20 cellular contexts compared by ENCODE assay signal in genomic region chr22:44332946-44333345, GRCh38. TPM values are rescaled to one million over a fixed set of nuclear protein-coding genes. Genes with fewer than 3 reads are reported as not detected.
DNase-seq lines count a peak whose midpoint lies in the region; ATAC-seq, FAIRE-seq and TF ChIP-seq lines count a peak whose summit lies in the region.
"Had no signal": no experiment of that assay in that cellular context is flagged by ENCODE, and none has a peak within 500 bp of the region (broad histone marks: within the 10 kb centered on the region; RNA-seq: fewer than 3 reads in every experiment).

No MANE protein-coding gene starts in this region.

- H3K9ac ChIP-seq in DND-41 (ENCODE audit: low read depth, low read length) (no peak overlapping the region), H9 (ENCODE audit: extremely low read depth, insufficient read length, low read length) (no peak overlapping the region), neural progenitor cell (no peak overlapping the region)
- H3K9ac ChIP-seq: BLaER1 had no signal

- H2BK5ac ChIP-seq in H9 (ENCODE audit: insufficient read length, low read length), result no peak overlapping the region

- no peak overlapping the region for H2BK12ac ChIP-seq in H9 (ENCODE audit: insufficient read length, low read depth, low read length)

- no peaks in the 10 kb centered on the region for H3K27me3 ChIP-seq in DND-41 (ENCODE audit: insufficient read depth, low read length, poor library complexity)
- H3K27me3 ChIP-seq in H9 (ENCODE audit: insufficient read depth, low read length), result peaks cover 11% of the 10 kb centered on the region; the same call in 1 of the 2 replicates
- H3K27me3 ChIP-seq in bronchial epithelial cell (ENCODE audit: control insufficient read depth, insufficient read depth, low read length), result peaks cover 17% of the 10 kb centered on the region
- peaks cover 63% of the 10 kb centered on the region for H3K27me3 ChIP-seq in neural progenitor cell
- peaks cover 0 to 7% of the 10 kb centered on the region in 2 donors for H3K27me3 ChIP-seq in right atrium auricular region
- H3K27me3 ChIP-seq: MG63, SJCRH30 had no signal

- no peak overlapping the region for H3K23ac ChIP-seq in H9 (ENCODE audit: insufficient read length, low read depth, low read length)

- FAIRE-seq in bronchial epithelial cell (lab: Jason Lieb, UNC), result peak; percentile 43
- FAIRE-seq: G401.6, GM12892, K562 had no signal

- H3K4me2 ChIP-seq in DND-41 (ENCODE audit: insufficient read depth, low read length) (no peak overlapping the region), H9 (ENCODE audit: insufficient read depth, insufficient read length, low read length) (no peak overlapping the region), neural progenitor cell (no peak overlapping the region)

- H2AFZ ChIP-seq in DND-41 (ENCODE audit: low read depth, low read length) (no peak overlapping the region), H9 (ENCODE audit: low read length) (no peak overlapping the region), neural progenitor cell (replicated peaks) (no peak overlapping the region)

- WGBS in H9 (ENCODE audit: extremely low coverage, insufficient read length, low lambda C conversion rate), result no CpG with 5 or more reads among the region's 8 CpGs

- H2BK20ac ChIP-seq in H9 (ENCODE audit: low read depth, low read length, poor library complexity, severe bottlenecking), result no peak overlapping the region

- no peak overlapping the region for H2AK5ac ChIP-seq in H9 (ENCODE audit: insufficient read length, low read length)

- H3K9me3 ChIP-seq in DND-41 (ENCODE audit: insufficient read depth, low read length, severe bottlenecking), result no peaks in the 10 kb centered on the region
- H3K9me3 ChIP-seq in H9 (ENCODE audit: control insufficient read depth, low read depth, low read length), result no peaks in the 10 kb centered on the region
- H3K9me3 ChIP-seq in neural progenitor cell (ENCODE audit: low read depth), result no peaks in the 10 kb centered on the region
- no peaks in the 10 kb centered on the region for H3K9me3 ChIP-seq in right atrium auricular region
- H3K9me3 ChIP-seq: BLaER1, Caco-2, MG63, Peyer's patch, SJCRH30 had no signal

- no peak overlapping the region for H3K27ac ChIP-seq in DND-41 (ENCODE audit: low read length)
- no peak overlapping the region for H3K27ac ChIP-seq in H9 (ENCODE audit: insufficient read length, low read depth, low read length)
- no peak overlapping the region for H3K27ac ChIP-seq in neural progenitor cell
- H3K27ac ChIP-seq in right atrium auricular region, result no peak overlapping the region
- H3K27ac ChIP-seq: BLaER1, Peyer's patch, SJCRH30 had no signal

- H3K14ac ChIP-seq in H9 (ENCODE audit: insufficient read depth, low read length), result no peak overlapping the region

- H3K36me3 Mint-ChIP-seq in H9 (ENCODE audit: insufficient read depth in 1 of 3, low read depth in 3 of 3), result no peaks in the 10 kb centered on the region
- no peaks in the 10 kb centered on the region for H3K36me3 Mint-ChIP-seq in neural progenitor cell

- H4K5ac ChIP-seq in H9 (ENCODE audit: insufficient read length, low read depth, low read length), result no peak overlapping the region

- peaks cover 19% of the 10 kb centered on the region for H3F3A ChIP-seq in neural progenitor cell (ENCODE audit: low read depth)

- H3T11ph ChIP-seq in H9 (ENCODE audit: low read length), result no peak overlapping the region

- no peak overlapping the region for H3K56ac ChIP-seq in H9 (ENCODE audit: insufficient read length, low read depth, low read length)

- H3K4me3 ChIP-seq in DND-41 (ENCODE audit: low read depth in 1 of 2, low read length in 2 of 2) (no peak overlapping the region), bronchial epithelial cell (ENCODE audit: low read depth, low read length) (no peak overlapping the region), neural progenitor cell (no peak overlapping the region), right atrium auricular region (no peak overlapping the region)
- H3K4me3 ChIP-seq: K562, Peyer's patch, SJCRH30 had no signal

- H4K20me1 ChIP-seq in DND-41 (ENCODE audit: insufficient read depth, low read length) (peaks cover 11% of the 10 kb centered on the region; the same call in 1 of the 2 replicates), H9 (ENCODE audit: control insufficient read depth, insufficient read depth, insufficient read length) (no peaks in the 10 kb centered on the region), neural progenitor cell (ENCODE audit: low read depth) (peaks cover 12% of the 10 kb centered on the region)

- no peaks in the 10 kb centered on the region for H3K36me3 ChIP-seq in DND-41 (ENCODE audit: insufficient read depth, low read length)
- no peaks in the 10 kb centered on the region for H3K36me3 ChIP-seq in bronchial epithelial cell (ENCODE audit: control insufficient read depth, insufficient read depth, low read length)
- no peaks in the 10 kb centered on the region for H3K36me3 ChIP-seq in neural progenitor cell
- H3K36me3 ChIP-seq in right atrium auricular region, result no peaks in the 10 kb centered on the region
- H3K36me3 ChIP-seq: BLaER1, Peyer's patch, SJCRH30 had no signal

- peaks cover 10% of the 10 kb centered on the region for H3K23me2 ChIP-seq in H9 (ENCODE audit: insufficient read length, low read depth, low read length, poor library complexity, severe bottlenecking)

- H3K27ac Mint-ChIP-seq in H9 (no peak overlapping the region), neural progenitor cell (no peak overlapping the region)
- H3K27ac Mint-ChIP-seq: CD4-positive, alpha-beta T cell had no signal

- no peaks in the 10 kb centered on the region for H3K79me1 ChIP-seq in H9 (ENCODE audit: insufficient read depth, low read depth, low read length, poor library complexity, severe bottlenecking)

- no peak overlapping the region for H4K8ac ChIP-seq in H9 (replicated peaks; ENCODE audit: insufficient read length, low read depth, low read length)

- no peak overlapping the region for H3K4ac ChIP-seq in H9 (ENCODE audit: low read depth, low read length)

- peaks cover 22 to 23% of the 10 kb centered on the region in 2 experiments for H3K4me1 Mint-ChIP-seq in H9
- H3K4me1 Mint-ChIP-seq in neural progenitor cell, result peaks cover 26% of the 10 kb centered on the region

- no peak overlapping the region for H2BK120ac ChIP-seq in H9 (ENCODE audit: low read depth, low read length, poor library complexity, severe bottlenecking)

- TF ChIP-seq CTCF in DND-41 (IDR thresholded peaks at IDR 0.05; ENCODE audit: borderline replicate concordance, extremely low read depth, low read length, poor library complexity, severe bottlenecking) (no peak), H9 (conservative IDR thresholded peaks at IDR 0.05) (no peak), bronchial epithelial cell (IDR thresholded peaks at IDR 0.05; ENCODE audit: insufficient read depth, low read length, severe bottlenecking) (no peak), neural progenitor cell (IDR thresholded peaks at IDR 0.05) (no peak), right atrium auricular region (IDR thresholded peaks at IDR 0.05) (no peak)

- H3K79me2 ChIP-seq in DND-41 (ENCODE audit: insufficient read depth, low read length), result no peaks in the 10 kb centered on the region
- H3K79me2 ChIP-seq in H9 (ENCODE audit: insufficient read depth, low read length), result no peaks in the 10 kb centered on the region
- no peaks in the 10 kb centered on the region for H3K79me2 ChIP-seq in neural progenitor cell (ENCODE audit: low read depth)

- H4K91ac ChIP-seq in H9 (ENCODE audit: insufficient read length, low read depth, low read length), result no peak overlapping the region

- no peaks in the 10 kb centered on the region for H3K4me1 ChIP-seq in DND-41 (ENCODE audit: insufficient read depth, low read length)
- H3K4me1 ChIP-seq in H9 (ENCODE audit: insufficient read depth, low read length), result no peaks in the 10 kb centered on the region; the same call in 1 of the 2 replicates
- H3K4me1 ChIP-seq in neural progenitor cell, result peaks cover 13% of the 10 kb centered on the region
- peaks cover 0 to 19% of the 10 kb centered on the region in 2 donors for H3K4me1 ChIP-seq in right atrium auricular region
- H3K4me1 ChIP-seq: Caco-2, SJCRH30 had no signal

- H3K9me3 Mint-ChIP-seq in H9 (no peaks in the 10 kb centered on the region), neural progenitor cell (no peaks in the 10 kb centered on the region)
- H3K9me3 Mint-ChIP-seq: CD4-positive, alpha-beta T cell had no signal

- ATAC-seq in DND-41 (ENCODE audit: insufficient read depth, low read depth), result peak; percentile 49; the same call in 2 of the 3 replicates
- ATAC-seq in GM18519 (IDR thresholded peaks at IDR 0.05; ENCODE audit: low FRiP score, unreplicated experiment), result no peak
- ATAC-seq: K562 had no signal

- H3K4me3 Mint-ChIP-seq in H9 (peak overlapping the region; percentile 32 to 64; a peak in 4 of 5 replicates), neural progenitor cell (peak overlapping the region; percentile 25)
- H3K4me3 Mint-ChIP-seq: CD4-positive, alpha-beta T cell had no signal

- H3K27me3 Mint-ChIP-seq in H9 (ENCODE audit: low read depth), result peaks cover 40% of the 10 kb centered on the region
- H3K27me3 Mint-ChIP-seq in neural progenitor cell (ENCODE audit: insufficient read depth, low read depth), result peaks cover 28% of the 10 kb centered on the region

- DNase-seq in DND-41 (peak; percentile 29), H9 (no peak), bronchial epithelial cell (ENCODE audit: low read depth) (no peak), neural progenitor cell (ENCODE audit: low spot score) (no peak), amygdala (lab: John Stamatoyannopoulos, UW) (no peak), right atrium auricular region (ENCODE audit: low spot score) (no peak)
- DNase-seq: Caco-2; CD4-positive, alpha-beta T cell; DMS153; MG63; NCI-H1694 treated with DMSO at 0.1 percent for 48 hours; NCI-H2081 treated with DMSO at 0.1 percent for 48 hours; Peyer's patch; SJCRH30 had no signal

- H2BK15ac ChIP-seq in H9 (ENCODE audit: low read depth, low read length), result no peak overlapping the region

- no peak overlapping the region for H3K18ac ChIP-seq in H9 (ENCODE audit: insufficient read length, low read depth, low read length)

RNA-seq across cellular contexts. Expression of gene SHISAL1, which starts 20.2 kb away (rescaled TPM):
- total RNA-seq in H9 (2021), result 2.9 and 3.0 TPM in 2 replicates
- total RNA-seq in bronchial epithelial cell, result under 0.01 and 0.26 TPM in 2 replicates
- 4.4 and 5.7 TPM in 2 replicates for total RNA-seq in neural progenitor cell (ENCODE audit: low replicate concordance)
- total RNA-seq in right atrium auricular region, result 1 to 10 TPM in 1 of 2 donors, under 1 TPM in 1; 0.26 to 2.0 TPM
- total RNA-seq: Caco-2; CD4-positive, alpha-beta T cell; K562; OCI-LY7; SJCRH30 had no signal
